16 cellular contexts compared by ENCODE assay signal in the genomic region with DNA sequence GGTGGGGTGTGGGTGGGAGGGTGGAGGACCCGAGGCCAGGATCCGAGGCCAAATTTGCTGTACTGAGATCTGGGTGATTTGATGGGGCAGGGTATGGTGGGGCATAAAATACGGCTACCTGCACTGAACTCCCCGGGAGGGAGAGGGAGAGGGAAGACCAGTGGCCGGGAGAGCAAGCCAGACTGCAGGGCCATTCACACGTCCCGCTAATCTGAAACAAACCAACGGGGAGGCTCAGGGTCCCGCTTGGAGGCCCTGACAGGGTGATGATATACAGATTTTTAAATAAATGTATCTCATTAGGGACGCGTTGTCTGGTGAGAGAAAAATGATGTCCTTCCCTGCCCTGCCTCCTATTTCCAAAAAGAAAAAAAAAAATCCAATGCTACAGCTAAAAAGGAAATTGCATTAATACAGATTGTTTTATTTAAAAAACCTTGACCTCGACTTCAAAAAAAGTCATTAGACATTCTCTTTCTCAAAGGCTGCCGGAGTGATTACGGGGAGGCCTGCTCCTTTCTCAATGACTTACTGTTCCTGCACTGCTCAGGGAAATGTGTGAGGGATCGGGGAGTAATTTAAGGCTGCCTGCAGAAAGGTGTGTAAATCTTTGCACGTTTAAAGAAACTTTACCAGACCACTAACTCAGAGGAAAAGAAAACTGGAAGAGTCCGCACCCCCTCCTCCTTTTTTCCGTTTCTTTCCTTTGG. TPM values are rescaled to one million over a fixed set of nuclear protein-coding genes. Genes with fewer than 3 reads are reported as not detected.
DNase-seq lines count a peak whose midpoint lies in the region; ATAC-seq, FAIRE-seq and TF ChIP-seq lines count a peak whose summit lies in the region.
"Had no signal": no experiment of that assay in that cellular context is flagged by ENCODE, and none has a peak within 500 bp of the region (broad histone marks: within the 10 kb centered on the region; RNA-seq: fewer than 3 reads in every experiment).

No MANE protein-coding gene starts in this region.

- FAIRE-seq in endometrium (lab: Jason Lieb, UNC) = peak; percentile 70
- FAIRE-seq: H54 had no signal

- H4K5ac ChIP-seq in IMR-90 (ENCODE audit: low read depth, low read length) = no peak overlapping the region

- no peak overlapping the region for H4K8ac ChIP-seq in IMR-90 (ENCODE audit: low read depth in 2 of 2, low read length in 2 of 2)

- H2AK5ac ChIP-seq in IMR-90 (ENCODE audit: low read depth, low read length) = peak overlapping the region; percentile 12; the same call in 1 of the 2 replicates

- no TSS peak for BruUV-seq in IMR-90 (replicated peaks; lab: Mats Ljungman, UMichigan)

- no peak overlapping the region for H3K27ac ChIP-seq in IMR-90 (ENCODE audit: insufficient read depth, low read length)
- H3K27ac ChIP-seq: KMS-11 had no signal

- no peaks in the 10 kb centered on the region; the same call in 1 of the 2 replicates for H4K20me1 ChIP-seq in IMR-90 (ENCODE audit: insufficient read depth, low read length)

- peaks cover 7% of the 10 kb centered on the region for H3K27me3 Mint-ChIP-seq in type B pancreatic cell

- H3K4me3 ChIP-seq in IMR-90 (ENCODE audit: insufficient read depth, low read depth, low read length) (no peak overlapping the region), mucosa of stomach (ENCODE audit: low read length) (no peak overlapping the region)

- no peak overlapping the region; the same call in 1 of the 2 replicates for H3K18ac ChIP-seq in IMR-90 (ENCODE audit: low read depth, low read length)

- H3K27me3 ChIP-seq in IMR-90 (ENCODE audit: control insufficient read depth, insufficient read depth, low read length) (no peaks in the 10 kb centered on the region), mucosa of stomach (ENCODE audit: control insufficient read depth, insufficient read depth, low read length) (no peaks in the 10 kb centered on the region)
- H3K27me3 ChIP-seq: BE2C had no signal

- no peak overlapping the region for H2AK9ac ChIP-seq in IMR-90 (replicated peaks; ENCODE audit: low read depth, low read length, poor library complexity)

- H3K56ac ChIP-seq in IMR-90 (ENCODE audit: extremely low read depth, insufficient read depth, low read length) = no peak overlapping the region

- no peak overlapping the region for H2BK15ac ChIP-seq in IMR-90 (ENCODE audit: low read depth, low read length)

- H3K36me3 Mint-ChIP-seq in type B pancreatic cell = no peaks in the 10 kb centered on the region

- 0 out of 2 replicates have a peak overlapping the region, but pooled peaks have one; percentile 29 for H2BK120ac ChIP-seq in IMR-90 (ENCODE audit: low read depth, low read length)

- TF ChIP-seq RAD21 in IMR-90 (IDR thresholded peaks at IDR 0.05; ENCODE audit: low read length) = no peak

- no peak overlapping the region; the same call in 1 of the 2 replicates for H3K9ac ChIP-seq in IMR-90 (ENCODE audit: low read depth, low read length)
- peak overlapping the region; percentile 22 for H3K9ac ChIP-seq in mucosa of stomach (ENCODE audit: low read length)
- H3K9ac ChIP-seq: KMS-11 had no signal

- TF ChIP-seq POLR2A in IMR-90 (IDR thresholded peaks at IDR 0.05; ENCODE audit: low read depth, low read length) = no peak

- no peak overlapping the region for H2BK5ac ChIP-seq in IMR-90 (ENCODE audit: low read depth, low read length, poor library complexity, severe bottlenecking)

- intact Hi-C loops in IMR-90 (cut with micrococcal nuclease) = no loop called here

- no peak overlapping the region for H2AFZ ChIP-seq in IMR-90 (replicated peaks; ENCODE audit: low read length, poor library complexity)

- no peak for DNase-seq in IMR-90
- DNase-seq in type B pancreatic cell (ENCODE audit: extremely low spot score, unreplicated experiment) = no peak
- no peak for DNase-seq in NCI-H1105 (lab: John Stamatoyannopoulos, UW)
- no peak for DNase-seq in stimulated activated naive CD8-positive, alpha-beta T cell treated with anti-CD3 and anti-CD28 coated beads, Interleukin-15, Interleukin-2, amounts not matched to agents 100 U/mL and 50 U/mL, for 24 hours
- DNase-seq: BE2C, DMS 273 treated with DMSO at 0.1 percent for 48 hours, NCI-H1092, NCI-H1694 treated with DMSO at 0.1 percent for 48 hours, NCI-H446, NCI-H748 treated with DMSO at 0.1 percent for 48 hours had no signal

- CTCF ChIA-PET in IMR-90 (lab: Yijun Ruan, JAX) = interaction anchor here (0.6 kb wide), 1 partner anchor 11 kb away, joined by 5 read pairs; no protein-coding TSS in a partner anchor

- H3K4me3 Mint-ChIP-seq in type B pancreatic cell = peak overlapping the region; percentile 69

- H3K4me1 ChIP-seq in IMR-90 (ENCODE audit: control insufficient read depth, insufficient read depth, low read length) (peaks cover 20% of the 10 kb centered on the region), mucosa of stomach (ENCODE audit: control insufficient read depth, insufficient read depth, low read length) (peaks cover 8% of the 10 kb centered on the region)

- peak overlapping the region; percentile 19; the same call in 1 of the 2 replicates for H3K4ac ChIP-seq in IMR-90 (ENCODE audit: low read depth, low read length)

- H3K9me3 ChIP-seq in IMR-90 (ENCODE audit: control insufficient read depth, insufficient read depth, low read length) = no peaks in the 10 kb centered on the region
- H3K9me3 ChIP-seq in mucosa of stomach (ENCODE audit: control insufficient read depth, low read length) = no peaks in the 10 kb centered on the region
- H3K9me3 ChIP-seq: BE2C had no signal

- H3K9me1 ChIP-seq in IMR-90 (ENCODE audit: insufficient read depth, low read length) = peaks cover 7% of the 10 kb centered on the region; the same call in 1 of the 2 replicates

- in situ Hi-C loops in IMR-90 (cut with MboI; ENCODE audit: low sequenced_read_pairs) = loop anchor here (5.0 kb wide), 1 partner anchor 128 kb away; no protein-coding TSS in a partner anchor

- H3K14ac ChIP-seq in IMR-90 (replicated peaks; ENCODE audit: low read depth, low read length) = no peak overlapping the region

- H2BK20ac ChIP-seq in IMR-90 (ENCODE audit: low read depth, low read length) = no peak overlapping the region

- dilution Hi-C loops in IMR-90 (cut with HindIII; ENCODE audit: low sequenced_read_pairs, unreplicated experiment) = no loop called here

- 60% methylated on average over 2 of the region's 18 CpGs; no CpG with 5 or more reads in 1 of the 2 experiments for WGBS in IMR-90 (ENCODE audit: extremely low coverage in 2 of 2, insufficient read length in 1 of 2), 2 experiments

- no peak for ATAC-seq in IMR-90 (ENCODE audit: low read depth)
- ATAC-seq in stimulated activated naive CD8-positive, alpha-beta T cell treated with anti-CD3 and anti-CD28 coated beads, Interleukin-15, Interleukin-2, amounts not matched to agents 100 U/mL and 50 U/mL, for 24 hours = no peak
- ATAC-seq in GM18858 (IDR thresholded peaks at IDR 0.05; ENCODE audit: unreplicated experiment) = no peak

- no peak overlapping the region for H3K23ac ChIP-seq in IMR-90 (ENCODE audit: low read depth, low read length)

- POLR2A ChIA-PET in IMR-90 (lab: Charles Lee; ENCODE audit: unreplicated experiment) = no interaction called here

- H3K4me1 Mint-ChIP-seq in type B pancreatic cell (ENCODE audit: unreplicated experiment) = peaks cover 34% of the 10 kb centered on the region

- H4K91ac ChIP-seq in IMR-90 (ENCODE audit: insufficient read depth, low read depth, low read length) = no peak overlapping the region

- TF ChIP-seq CTCF in IMR-90 (conservative IDR thresholded peaks at IDR 0.05; ENCODE audit: low read depth, low read length) (no peak), type B pancreatic cell (conservative IDR thresholded peaks at IDR 0.05) (no peak)

- H3K4me2 ChIP-seq in IMR-90 (ENCODE audit: low read depth, low read length) = no peak overlapping the region
- H3K4me2 ChIP-seq: KMS-11 had no signal

- H3K79me1 ChIP-seq in IMR-90 (ENCODE audit: low read depth in 1 of 2, low read length in 2 of 2) = peaks cover 0 to 12% of the 10 kb centered on the region in 2 experiments; a peak in 1 of 4 replicates

- H3K27ac Mint-ChIP-seq in type B pancreatic cell = peak overlapping the region; percentile 71

- H3K36me3 ChIP-seq in IMR-90 (ENCODE audit: control insufficient read depth, insufficient read depth, low read length) (no peaks in the 10 kb centered on the region), mucosa of stomach (ENCODE audit: control insufficient read depth, insufficient read depth, low read length) (no peaks in the 10 kb centered on the region)
- H3K36me3 ChIP-seq: BE2C had no signal

- H3K9me3 Mint-ChIP-seq in type B pancreatic cell = no peaks in the 10 kb centered on the region

TF ChIP-seq in IMR-90, 13 proteins besides CTCF, POLR2A, EP300 and RAD21:
- TF ChIP-seq CHD1 (IDR thresholded peaks at IDR 0.05; ENCODE audit: low read depth, low read length) (no peak), FOS (IDR thresholded peaks at IDR 0.05; ENCODE audit: low read depth, low read length) (no peak)

RNA-seq across cellular contexts. Expression of a gene that starts 11.5 kb away (rescaled TPM):
- total RNA-seq in IMR-90 (2012; rRNA removed) = 12.7 and 13.1 TPM in 2 replicates
- 35.5 and 45.9 TPM in 2 replicates for polyA plus RNA-seq in IMR-90 (2012; rRNA removed)
- polyA plus RNA-seq in IMR-90 (2012; cell fraction: cytosol; rRNA removed) = 19.5 and 46.6 TPM in 2 replicates
- 10.2 and 29.0 TPM in 2 replicates for polyA plus RNA-seq in IMR-90 (2012; cell fraction: nucleus; rRNA removed; ENCODE audit: low replicate concordance)
- 0.50 and 20.8 TPM in 2 replicates for total RNA-seq in type B pancreatic cell (ENCODE audit: low replicate concordance)
- total RNA-seq: MCF 10A had no signal

RNA-seq across cellular contexts. Expression of a gene that starts 12.0 kb away (rescaled TPM):
- total RNA-seq in IMR-90 (2012; rRNA removed) (9.4 and 9.7 TPM in 2 replicates), type B pancreatic cell (ENCODE audit: low replicate concordance) (20.7 and 22.4 TPM in 2 replicates)
- polyA plus RNA-seq in IMR-90 (2012; rRNA removed) = 28.9 and 31.4 TPM in 2 replicates
- polyA plus RNA-seq in IMR-90 (2012; cell fraction: cytosol; rRNA removed) = 22.2 and 27.8 TPM in 2 replicates
- 42.0 and 79.1 TPM in 2 replicates for polyA plus RNA-seq in IMR-90 (2012; cell fraction: nucleus; rRNA removed; ENCODE audit: low replicate concordance)

RNA-seq across cellular contexts. Expression of a gene that starts 28.0 kb away (rescaled TPM):
- total RNA-seq in IMR-90 (2012; rRNA removed) (67.8 and 68.1 TPM in 2 replicates), type B pancreatic cell (ENCODE audit: low replicate concordance) (31.4 and 33.5 TPM in 2 replicates)
- polyA plus RNA-seq in IMR-90 (2012; rRNA removed) = 88.1 and 108 TPM in 2 replicates
- polyA plus RNA-seq in IMR-90 (2012; cell fraction: cytosol; rRNA removed) = 57.5 and 92.6 TPM in 2 replicates
- polyA plus RNA-seq in IMR-90 (2012; cell fraction: nucleus; rRNA removed; ENCODE audit: low replicate concordance) = 56.2 and 66.4 TPM in 2 replicates

RNA-seq across cellular contexts. Expression of a gene that starts 33.1 kb away (rescaled TPM):
- total RNA-seq in IMR-90 (2012; rRNA removed) (not detected in 2 replicates), type B pancreatic cell (ENCODE audit: low replicate concordance) (not detected in 2 replicates)
- polyA plus RNA-seq in IMR-90 (2012; rRNA removed) = 0.09 and 0.20 TPM in 2 replicates
- polyA plus RNA-seq in IMR-90 (2012; cell fraction: cytosol; rRNA removed) = 0.06 and 0.19 TPM in 2 replicates
- polyA plus RNA-seq in IMR-90 (2012; cell fraction: nucleus; rRNA removed; ENCODE audit: low replicate concordance) = 0.42 and 0.54 TPM in 2 replicates
- total RNA-seq: MCF 10A had no signal
